In the genomic region with DNA sequence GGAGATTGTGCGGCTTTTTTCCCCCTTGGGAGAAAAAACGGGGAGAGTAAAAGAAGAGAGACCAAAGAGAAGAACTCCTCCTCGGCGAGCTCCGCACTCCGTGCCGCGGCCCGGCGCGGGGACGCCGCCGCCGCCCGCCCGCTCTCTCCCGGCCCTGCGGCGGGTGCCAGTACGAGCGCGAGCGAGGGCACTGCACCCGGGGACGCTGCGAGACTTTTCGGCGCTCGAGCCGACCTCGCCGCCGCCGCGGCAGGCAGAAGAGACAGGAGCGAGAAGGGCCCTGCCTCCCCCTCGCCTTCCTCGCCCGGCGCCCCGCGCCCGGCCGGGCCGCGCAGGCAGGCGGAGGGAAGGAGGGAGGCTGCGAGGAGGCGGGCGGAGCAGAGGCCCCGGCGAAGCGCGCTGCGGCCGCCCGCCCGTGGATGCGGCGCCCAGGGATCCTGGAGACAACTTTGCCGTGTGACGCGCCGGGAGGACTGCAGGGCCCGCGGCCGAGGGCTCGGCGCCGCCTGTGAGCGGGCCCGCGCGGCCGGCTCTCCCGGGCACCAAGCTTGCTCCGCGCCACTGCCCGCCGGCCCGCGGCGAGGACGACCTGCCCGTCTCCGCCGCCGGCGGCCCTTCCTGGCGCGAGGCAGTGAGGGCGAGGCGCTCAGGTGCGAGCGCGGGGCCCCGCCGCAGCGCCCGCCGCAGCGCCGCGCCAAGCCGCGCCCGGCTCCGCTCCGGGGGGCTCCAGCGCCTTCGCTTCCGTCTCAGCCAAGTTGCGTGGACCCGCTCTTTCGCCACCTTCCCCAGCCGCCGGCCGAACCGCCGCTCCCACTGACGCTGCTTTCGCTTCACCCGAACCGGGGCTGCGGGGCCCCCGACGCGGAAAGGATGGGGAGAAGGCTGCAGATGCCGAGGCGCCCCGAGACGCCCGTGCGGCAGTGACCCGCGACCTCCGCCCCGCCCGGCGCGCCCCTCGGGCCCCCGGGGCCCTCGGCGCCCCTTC, we compare ENCODE assay signal across 8 cellular contexts. TPM values are rescaled to one million over a fixed set of nuclear protein-coding genes. Genes with fewer than 3 reads are reported as not detected.
DNase-seq lines count a peak whose midpoint lies in the region; ATAC-seq and TF ChIP-seq lines count a peak whose summit lies in the region.

No MANE protein-coding gene starts in this region.

- H2BK5ac ChIP-seq in neuronal stem cell (ENCODE audit: low read length), result no peak overlapping the region

- no peak overlapping the region for H2BK120ac ChIP-seq in neuronal stem cell (ENCODE audit: low read depth, low read length)

- peak overlapping the region; percentile 9 to 78 (median 45) for H3K27ac ChIP-seq in esophagus squamous epithelium
- H3K27ac ChIP-seq in neuronal stem cell (replicated peaks; ENCODE audit: low read length), result no peak overlapping the region

- TF ChIP-seq POLR2A in esophagus squamous epithelium (IDR thresholded peaks at IDR 0.05), result no peak

- H3K36me3 ChIP-seq in esophagus squamous epithelium (no peaks in the 10 kb centered on the region), neuronal stem cell (replicated peaks in 1 of 2; ENCODE audit: control insufficient read depth in 2 of 2, insufficient read depth in 2 of 2, low read length in 2 of 2) (no peaks in the 10 kb centered on the region)

- no peak overlapping the region for H4K8ac ChIP-seq in neuronal stem cell (ENCODE audit: low read depth, low read length)

- peak overlapping the region; percentile 82 for H2AFZ ChIP-seq in neuronal stem cell (ENCODE audit: low read length)

- intact Hi-C loops in esophagus squamous epithelium (cut with DNase I), result loop anchor here (5.0 to 10.0 kb wide), 2 partner anchors 210 to 332 kb away; no protein-coding TSS in a partner anchor

- H3K4me2 ChIP-seq in neuronal stem cell (ENCODE audit: insufficient read depth, low read length, poor library complexity, severe bottlenecking), result peak overlapping the region; percentile 91

- H3K23ac ChIP-seq in neuronal stem cell (ENCODE audit: low read depth, low read length, poor library complexity), result peak overlapping the region; percentile 55

- 0% methylated on average over 1 of the region's 146 CpGs; no CpG with 5 or more reads in 1 of the 2 donors for WGBS in esophagus squamous epithelium, 2 donors
- no CpG with 5 or more reads among the region's 146 CpGs for WGBS in neuronal stem cell (ENCODE audit: extremely low coverage in 2 of 2, insufficient read length in 2 of 2, insufficient replicate concordance in 1 of 2), 2 donors

- H3K27me3 ChIP-seq in esophagus squamous epithelium (peaks cover 7 to 99% (median 24%) of the 10 kb centered on the region in 4 donors), neuronal stem cell (ENCODE audit: control insufficient read depth in 3 of 3, insufficient read depth in 3 of 3, low read depth in 1 of 3, low read length in 3 of 3) (peaks cover 47 to 96% (median 91%) of the 10 kb centered on the region in 3 experiments)

- peaks cover 3% of the 10 kb centered on the region for H3K79me1 ChIP-seq in neuronal stem cell (ENCODE audit: low read depth, low read length)

- H2AK5ac ChIP-seq in neuronal stem cell (ENCODE audit: low read depth, low read length), result no peak overlapping the region

- H2BK15ac ChIP-seq in neuronal stem cell (ENCODE audit: low read length), result no peak overlapping the region

- H4K91ac ChIP-seq in neuronal stem cell (ENCODE audit: low read depth, low read length, poor library complexity), result no peak overlapping the region

- H3K9me3 ChIP-seq in esophagus squamous epithelium (no peaks in the 10 kb centered on the region), neuronal stem cell (replicated peaks in 1 of 2; ENCODE audit: control insufficient read depth in 2 of 2, insufficient read depth in 1 of 2, low read depth in 1 of 2, low read length in 2 of 2) (peaks cover 0 to 2% of the 10 kb centered on the region in 2 donors)

- DNase-seq in activated CD4-positive, alpha-beta T cell treated with anti-CD3 and anti-CD28 coated beads for 48 hours, result peak; percentile 44
- DNase-seq in activated CD4-positive, alpha-beta T cell treated with anti-CD3 and anti-CD28 coated beads, Interleukin-2, amount 50 U/mL, for 4 hours, result no peak
- DNase-seq in T1000 (lab: John Stamatoyannopoulos, UW), result peak; percentile 18
- no peak for DNase-seq in esophagus squamous epithelium (lab: John Stamatoyannopoulos, UW)
- no peak for DNase-seq in neuronal stem cell (ENCODE audit: low spot score)

- H3K18ac ChIP-seq in neuronal stem cell (ENCODE audit: low read length), result peak overlapping the region; percentile 57

- ATAC-seq in HG03280 (IDR thresholded peaks at IDR 0.05; ENCODE audit: unreplicated experiment), result no peak
- ATAC-seq in GM21381 (IDR thresholded peaks at IDR 0.05; ENCODE audit: unreplicated experiment), result no peak
- no peak for ATAC-seq in GM21529 (IDR thresholded peaks at IDR 0.05; ENCODE audit: unreplicated experiment)

- no peak overlapping the region for H2BK12ac ChIP-seq in neuronal stem cell (ENCODE audit: low read length)

- H3K4me3 ChIP-seq in esophagus squamous epithelium, result peak overlapping the region; percentile 29 to 75 (median 52)
- H3K4me3 ChIP-seq in neuronal stem cell (ENCODE audit: low read length in 2 of 2), result peak overlapping the region in 1 of 2 donors; percentile 68

- H3K4me1 ChIP-seq in esophagus squamous epithelium (peaks cover 25 to 48% (median 35%) of the 10 kb centered on the region in 3 donors), neuronal stem cell (ENCODE audit: control insufficient read depth in 2 of 2, insufficient read depth in 1 of 2, low read depth in 1 of 2, low read length in 2 of 2) (peaks cover 16 to 19% of the 10 kb centered on the region in 2 donors)

- no peak overlapping the region for H3K9ac ChIP-seq in neuronal stem cell (ENCODE audit: low read depth, low read length, poor library complexity)

- no peak overlapping the region for H3K14ac ChIP-seq in neuronal stem cell (ENCODE audit: low read length)

- peak in 1 of 6 experiments; percentile 3 for TF ChIP-seq CTCF in esophagus squamous epithelium (IDR thresholded peaks at IDR 0.05)

- no peak overlapping the region for H3K4ac ChIP-seq in neuronal stem cell (ENCODE audit: low read length)

RNA-seq across cellular contexts. Expression of a gene that starts 0.7 kb away (rescaled TPM):
- total RNA-seq in esophagus squamous epithelium, result 1 to 10 TPM in 2 of 4 donors, under 1 TPM in 2; 0.15 to 2.5 (median 0.93) TPM
- not detected for polyA plus RNA-seq in neuronal stem cell (2013, experiment 1 of 2)
- polyA plus RNA-seq in neuronal stem cell (2013, experiment 2 of 2), result 0.01 TPM

Comparison
In these comparisons a context has a peak if more than half of its experiments do, and no peak if none do; other contexts are left out.
1. DNase-seq: peak in activated CD4-positive, alpha-beta T cell treated with anti-CD3 and anti-CD28 coated beads for 48 hours (single experiment) and T1000 (single experiment); none in activated CD4-positive, alpha-beta T cell treated with anti-CD3 and anti-CD28 coated beads, Interleukin-2, amount 50 U/mL, for 4 hours (0 of 2), esophagus squamous epithelium (single experiment) and neuronal stem cell (single experiment).